In genomic region chr16:19294156-19294649, GRCh38 we compare ENCODE assay signal across 1 cellular context.
TF ChIP-seq lines count a peak whose summit lies in the region.

No MANE protein-coding gene starts in this region.

TF ChIP-seq in WTC11, 78 proteins besides CTCF, POLR2A, EP300 and RAD21 (continued from another document):
- TF ChIP-seq STAT6 (CRISPR knock-in tag; conservative IDR thresholded peaks at IDR 0.05; ENCODE audit: low read depth) (no peak), AR (CRISPR knock-in tag; IDR thresholded peaks at IDR 0.05) (no peak)
